In the genomic region with DNA sequence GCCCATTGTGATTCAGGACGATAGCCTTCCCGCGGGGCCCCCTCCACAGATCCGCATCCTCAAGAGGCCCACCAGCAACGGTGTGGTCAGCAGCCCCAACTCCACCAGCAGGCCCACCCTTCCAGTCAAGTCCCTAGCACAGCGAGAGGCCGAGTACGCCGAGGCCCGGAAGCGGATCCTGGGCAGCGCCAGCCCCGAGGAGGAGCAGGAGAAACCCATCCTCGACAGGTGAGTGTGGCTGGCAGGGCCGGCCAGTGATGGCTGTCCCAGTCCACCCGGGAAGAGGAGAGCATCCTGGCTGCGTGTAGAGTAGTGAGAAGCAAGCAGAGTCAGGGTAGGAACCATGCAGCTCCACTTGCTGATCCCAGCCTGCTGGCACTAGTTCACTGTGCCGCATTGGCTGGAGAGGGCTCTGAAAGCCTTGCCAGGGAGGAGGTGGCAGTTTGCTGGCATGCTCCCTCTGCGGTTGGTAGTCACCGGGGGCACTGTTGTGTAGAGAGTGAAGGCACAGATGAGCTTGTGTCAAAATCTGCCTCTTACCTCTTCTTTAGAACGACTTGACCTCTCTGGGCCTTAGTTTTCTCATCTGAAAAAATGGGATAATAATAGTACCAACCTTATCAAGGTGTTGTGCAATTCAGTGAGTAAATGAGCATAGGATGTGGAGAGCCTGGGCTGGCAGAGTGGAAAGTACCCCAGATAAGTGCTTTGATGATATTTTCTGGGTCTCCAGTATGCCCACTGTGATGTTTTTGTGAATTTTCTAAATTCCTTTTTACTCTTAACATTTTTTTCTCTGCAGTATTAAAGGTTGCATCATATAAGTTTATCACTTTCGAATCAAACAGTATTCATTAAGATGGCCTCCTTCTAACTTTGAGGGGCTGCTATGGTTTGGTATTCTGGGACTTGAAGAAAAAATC, we compare ENCODE assay signal across 16 cellular contexts. TPM values are rescaled to one million over a fixed set of nuclear protein-coding genes. Genes with fewer than 3 reads are reported as not detected.
A peak's percentile ranks its signal among the peaks of the same experiment; 100 is the strongest.
DNase-seq lines count a peak whose midpoint lies in the region; ATAC-seq and TF ChIP-seq lines count a peak whose summit lies in the region.
"Had no signal": no experiment of that assay in that cellular context is flagged by ENCODE, and none has a peak within 500 bp of the region (broad histone marks: within the 10 kb centered on the region; RNA-seq: fewer than 3 reads in every experiment).

No MANE protein-coding gene starts in this region.

- H3K27ac ChIP-seq in ascending aorta (peak overlapping the region; percentile 7 to 27), tibial artery (peak overlapping the region; percentile 1 to 5)
- H3K27ac ChIP-seq: neutrophil, SK-N-MC had no signal

- TF ChIP-seq CTCF in ascending aorta (IDR thresholded peaks at IDR 0.05): no peak
- no peak for TF ChIP-seq CTCF in mesothelial cell of epicardium (IDR thresholded peaks at IDR 0.05; ENCODE audit: unreplicated experiment)
- TF ChIP-seq CTCF in tibial artery (IDR thresholded peaks at IDR 0.05): no peak

- H3K27me3 ChIP-seq in ascending aorta: no peaks in the 10 kb centered on the region
- no peaks in the 10 kb centered on the region for H3K27me3 ChIP-seq in tibial artery
- H3K27me3 ChIP-seq: breast epithelium, neutrophil had no signal

- ATAC-seq in Right ventricle myocardium superior (ENCODE audit: poor library complexity) (peak; percentile 23), Right ventricle myocardium inferior (no peak), GM21515 (IDR thresholded peaks at IDR 0.05; ENCODE audit: unreplicated experiment) (no peak), GM18867 (IDR thresholded peaks at IDR 0.05; ENCODE audit: unreplicated experiment) (no peak)
- ATAC-seq: esophagus mucosa had no signal

- peaks cover 9% of the 10 kb centered on the region for H3K36me3 Mint-ChIP-seq in mesothelial cell of epicardium

- no peaks in the 10 kb centered on the region for H3K9me3 Mint-ChIP-seq in mesothelial cell of epicardium

- intact Hi-C loops in Right ventricle myocardium superior (cut with DNase I) (no loop called here), Right ventricle myocardium inferior (cut with DNase I) (no loop called here), ascending aorta (cut with DNase I) (no loop called here), tibial artery (cut with DNase I; ENCODE audit: low total_unique reads) (no loop called here)

- DNase-seq in Right ventricle myocardium superior (peak; percentile 38), Right ventricle myocardium inferior (ENCODE audit: missing footprints) (no peak), ascending aorta (ENCODE audit: low spot score in 2 of 2) (no peak), mesothelial cell of epicardium (ENCODE audit: low spot score in 2 of 2, unreplicated experiment in 2 of 2) (no peak), tibial artery (no peak), NCI-H1105 treated with DMSO at 0.1 percent for 48 hours (lab: John Stamatoyannopoulos, UW) (no peak)
- DNase-seq: activated CD8-positive, alpha-beta memory T cell treated with anti-CD3 and anti-CD28 coated beads for 24 hours; NCI-H524 treated with DMSO at 0.1 percent for 48 hours; stimulated activated CD4-positive, alpha-beta T cell treated with anti-CD3 and anti-CD28 coated beads, Interleukin-1b, Interleukin-23, amount 100 ng/mL, for 48 hours had no signal

- H3K27ac Mint-ChIP-seq in mesothelial cell of epicardium: peak overlapping the region; percentile 39

- H3K27me3 Mint-ChIP-seq in mesothelial cell of epicardium (ENCODE audit: low read depth): no peaks in the 10 kb centered on the region

- no peak overlapping the region for H3K4me3 Mint-ChIP-seq in mesothelial cell of epicardium

- peaks cover 6% of the 10 kb centered on the region for H3K4me1 Mint-ChIP-seq in mesothelial cell of epicardium

- H3K36me3 ChIP-seq in ascending aorta: peaks cover 15 to 50% of the 10 kb centered on the region in 2 donors
- H3K36me3 ChIP-seq in tibial artery: peaks cover 31 to 53% (median 52%) of the 10 kb centered on the region in 3 donors
- H3K36me3 ChIP-seq: breast epithelium had no signal

- H3K9me3 ChIP-seq in ascending aorta (no peaks in the 10 kb centered on the region), tibial artery (no peaks in the 10 kb centered on the region)
- H3K9me3 ChIP-seq: breast epithelium, neutrophil had no signal

- H3K4me1 ChIP-seq in ascending aorta (peaks cover 5 to 55% of the 10 kb centered on the region in 2 donors), tibial artery (peaks cover 0 to 69% (median 36%) of the 10 kb centered on the region in 4 donors)

- H3K4me3 ChIP-seq in ascending aorta (no peak overlapping the region), tibial artery (no peak overlapping the region)
- H3K4me3 ChIP-seq: SK-N-MC had no signal

RNA-seq across cellular contexts. Expression of a gene that starts 26.5 kb away (rescaled TPM):
- 91.1 TPM for total RNA-seq in Right ventricle myocardium superior
- 108 TPM for total RNA-seq in Right ventricle myocardium inferior
- total RNA-seq in ascending aorta: 106 TPM
- total RNA-seq in mesothelial cell of epicardium: 116 to 121 TPM (median 119 TPM) in 3 replicates

RNA-seq across cellular contexts. Expression of a gene that starts 41.2 kb away (rescaled TPM):
- total RNA-seq in Right ventricle myocardium superior (17.1 TPM), Right ventricle myocardium inferior (21.9 TPM), ascending aorta (36.6 TPM), mesothelial cell of epicardium (24.4 to 28.8 TPM (median 25.5 TPM) in 3 replicates)

RNA-seq across cellular contexts. Expression of a gene that starts 43.7 kb away (rescaled TPM):
- total RNA-seq in Right ventricle myocardium superior (not detected), Right ventricle myocardium inferior (not detected), ascending aorta (not detected), mesothelial cell of epicardium (0.16 to 0.20 TPM in 2 of 3 replicates, not detected in the other)
- total RNA-seq: breast epithelium, esophagus mucosa, LHCN-M2 had no signal

RNA-seq across cellular contexts. Expression of a gene that starts 47.0 kb away (rescaled TPM):
- total RNA-seq in Right ventricle myocardium superior (14.6 TPM), Right ventricle myocardium inferior (17.7 TPM), ascending aorta (28.6 TPM), mesothelial cell of epicardium (43.7 to 46.7 TPM (median 44.1 TPM) in 3 replicates)
